In genomic region chr3:183884437-183885296, GRCh38 we compare ENCODE assay signal across 8 cellular contexts.
DNase-seq lines count a peak whose midpoint lies in the region; ATAC-seq and TF ChIP-seq lines count a peak whose summit lies in the region.

Gene PARL (minus strand): TSS chr3:183884880. CDS start chr3:183884846, 34 bp downstream.

- peak; percentile 84 for TF ChIP-seq POLR2A in erythroblast (IDR thresholded peaks at IDR 0.05; ENCODE audit: low read length)

- peak; percentile 99 for ATAC-seq in GM21576 (IDR thresholded peaks at IDR 0.05; ENCODE audit: unreplicated experiment)

- H3K9me3 ChIP-seq in mucosa of stomach (ENCODE audit: control insufficient read depth, low read length), result no peaks in the 10 kb centered on the region

- no peak; the same call in 1 of the 2 replicates for TF ChIP-seq EP300 in Ishikawa (IDR thresholded peaks at IDR 0.05; ENCODE audit: borderline replicate concordance)

- TF ChIP-seq RAD21 in Ishikawa (IDR thresholded peaks at IDR 0.05; ENCODE audit: low read depth), result peak; percentile 80

- peaks cover 11% of the 10 kb centered on the region for H3K4me1 ChIP-seq in mucosa of stomach (ENCODE audit: control insufficient read depth, insufficient read depth, low read length)

- H3K36me3 ChIP-seq in mucosa of stomach (ENCODE audit: control insufficient read depth, insufficient read depth, low read length), result no peaks in the 10 kb centered on the region

- H3K4me3 ChIP-seq in mucosa of stomach (ENCODE audit: low read length), result peak within 1 kb of the TSS; percentile 89

- H3K27me3 ChIP-seq in mucosa of stomach (ENCODE audit: control insufficient read depth, insufficient read depth, low read length), result no peaks in the 10 kb centered on the region

- peak within 1 kb of the TSS; percentile 82 for H3K9ac ChIP-seq in mucosa of stomach (ENCODE audit: low read length)

- DNase-seq in DMS53 (lab: John Stamatoyannopoulos, UW) (peak; percentile 93), OCI-M2 (lab: John Stamatoyannopoulos, UW; ENCODE audit: unreplicated experiment) (peak; percentile 70), activated T-cell treated with anti-CD3 and anti-CD28 coated beads for 48 hours (ENCODE audit: low read depth) (peak; percentile 97), erythroblast (lab: John Stamatoyannopoulos, UW) (peak; percentile 93 to 96)
- DNase-seq in stimulated activated CD8-positive, alpha-beta memory T cell treated with anti-CD3 and anti-CD28 coated beads, Interleukin-7, amount 100 ng/mL, for 1 hour (ENCODE audit: low read depth in 2 of 2), result peak; percentile 90 to 95

TF ChIP-seq in Ishikawa, 13 proteins besides CTCF, POLR2A, EP300 and RAD21:
- TF ChIP-seq CREB1 (IDR thresholded peaks at IDR 0.05; ENCODE audit: low read depth), result no peak
- TF ChIP-seq TCF12 (IDR thresholded peaks at IDR 0.05; ENCODE audit: low read depth), result peak; percentile 82
- peak; percentile 96 for TF ChIP-seq YY1 (IDR thresholded peaks at IDR 0.05; ENCODE audit: low read depth)
- TF ChIP-seq MAX (IDR thresholded peaks at IDR 0.05), result peak; percentile 98
- peak; percentile 65 for TF ChIP-seq USF1 (IDR thresholded peaks at IDR 0.05)
- TF ChIP-seq REST (IDR thresholded peaks at IDR 0.05; ENCODE audit: low read depth), result no peak
- TF ChIP-seq FOXM1 (IDR thresholded peaks at IDR 0.05; ENCODE audit: borderline replicate concordance, low read depth), result no peak
- peak; percentile 98 for TF ChIP-seq TAF1 (IDR thresholded peaks at IDR 0.05; ENCODE audit: low read depth)
- peak; percentile 48 for TF ChIP-seq NFIC (IDR thresholded peaks at IDR 0.05)
- peak; percentile 76; the same call in 1 of the 2 replicates for TF ChIP-seq EGR1 (IDR thresholded peaks at IDR 0.05)
- peak; percentile 59; the same call in 1 of the 2 replicates for TF ChIP-seq TEAD4 (IDR thresholded peaks at IDR 0.05)

Comparison
In these comparisons a context has a peak if more than half of its experiments do, and no peak if none do; other contexts are left out.
1. Peak in every context shown above with its lines: DNase-seq, ATAC-seq and H3K4me3 ChIP-seq.